Comparison of ENCODE assay signal across 24 cellular contexts in the genomic region with DNA sequence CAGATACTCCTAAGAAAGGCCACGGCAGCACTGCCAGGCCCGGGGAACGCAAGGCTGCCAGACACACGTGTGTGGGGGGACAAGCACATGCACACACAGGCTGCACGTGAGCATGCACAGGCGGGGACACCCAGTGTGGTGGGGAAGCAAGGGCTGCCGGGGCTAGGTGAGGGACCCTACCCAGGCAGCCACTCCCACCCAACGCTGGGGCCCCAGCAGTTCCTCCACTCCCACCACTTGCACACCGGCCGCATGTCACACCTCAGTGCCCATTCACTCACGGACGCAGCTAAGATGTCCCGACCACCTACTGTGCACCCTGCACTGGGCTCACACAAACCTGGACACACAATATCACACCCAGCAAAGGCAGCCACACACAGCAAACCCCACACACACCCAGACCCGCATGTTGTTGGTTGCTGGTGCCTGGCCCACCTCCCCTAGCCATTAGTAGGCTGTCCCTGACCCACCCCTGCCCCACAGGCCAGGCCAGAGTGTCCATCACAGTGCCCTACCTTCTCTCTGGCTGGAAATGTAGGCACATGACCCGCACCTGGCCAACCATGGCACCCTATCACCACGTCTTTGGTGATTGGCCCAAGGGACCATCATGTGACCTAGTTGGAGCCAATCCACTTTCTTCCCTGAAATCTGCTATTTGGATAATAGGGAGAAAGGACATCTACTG. TPM values are rescaled to one million over a fixed set of nuclear protein-coding genes. Genes with fewer than 3 reads are reported as not detected.
DNase-seq lines count a peak whose midpoint lies in the region; ATAC-seq and TF ChIP-seq lines count a peak whose summit lies in the region.
"Had no signal": no experiment of that assay in that cellular context is flagged by ENCODE, and none has a peak within 500 bp of the region (broad histone marks: within the 10 kb centered on the region; RNA-seq: fewer than 3 reads in every experiment).

No MANE protein-coding gene starts in this region.

- H3K14ac ChIP-seq in trophoblast cell (ENCODE audit: low read length), result no peak overlapping the region

- H3K9me3 Mint-ChIP-seq in activated CD8-positive, alpha-beta T cell treated with anti-CD3 and anti-CD28 coated beads for 36 hours, result no peaks in the 10 kb centered on the region
- H3K9me3 Mint-ChIP-seq: activated CD4-positive, alpha-beta T cell treated with anti-CD3 and anti-CD28 coated beads, Interleukin-2, amount 10 ng/mL, durations not matched to agents 24 days and 14 days; CD4-positive, alpha-beta T cell; IgD-negative memory B cell; naive B cell had no signal

- H3K27me3 ChIP-seq in upper lobe of right lung (no peaks in the 10 kb centered on the region), trophoblast cell (ENCODE audit: insufficient read depth, low read length) (no peaks in the 10 kb centered on the region)
- H3K27me3 ChIP-seq: brain microvascular endothelial cell, hepatocyte had no signal

- no peaks in the 10 kb centered on the region for H3K9me3 ChIP-seq in upper lobe of right lung
- no peaks in the 10 kb centered on the region for H3K9me3 ChIP-seq in trophoblast cell (ENCODE audit: insufficient read depth, low read depth, low read length)

- H2AFZ ChIP-seq in trophoblast cell (ENCODE audit: insufficient read depth, low read length, poor library complexity), result no peak overlapping the region
- H2AFZ ChIP-seq: hepatocyte had no signal

- no peaks in the 10 kb centered on the region for H3K27me3 Mint-ChIP-seq in activated CD8-positive, alpha-beta T cell treated with anti-CD3 and anti-CD28 coated beads for 36 hours
- H3K27me3 Mint-ChIP-seq: activated CD4-positive, alpha-beta T cell treated with anti-CD3 and anti-CD28 coated beads, Interleukin-2, amount 10 ng/mL, durations not matched to agents 24 days and 14 days; CD4-positive, alpha-beta T cell; IgD-negative memory B cell; naive B cell had no signal

- peaks cover 4% of the 10 kb centered on the region for H3K79me2 ChIP-seq in trophoblast cell (ENCODE audit: control insufficient read depth, insufficient read depth, low read length, poor library complexity)
- H3K79me2 ChIP-seq: hepatocyte had no signal

- H3K4me2 ChIP-seq in trophoblast cell (ENCODE audit: low read length), result no peak overlapping the region
- H3K4me2 ChIP-seq: hepatocyte had no signal

- H3K9ac ChIP-seq in trophoblast cell (ENCODE audit: low read length), result no peak overlapping the region

- H3K36me3 ChIP-seq in upper lobe of right lung, result no peaks in the 10 kb centered on the region
- H3K36me3 ChIP-seq in trophoblast cell (ENCODE audit: control insufficient read depth in 1 of 2, insufficient read depth in 2 of 2, low read length in 2 of 2), result no peaks in the 10 kb centered on the region
- H3K36me3 ChIP-seq: brain microvascular endothelial cell had no signal

- no peak for ATAC-seq in activated CD8-positive, alpha-beta T cell treated with anti-CD3 and anti-CD28 coated beads for 36 hours
- ATAC-seq in upper lobe of right lung (no peak), HG02642 (IDR thresholded peaks at IDR 0.05; ENCODE audit: poor library complexity, unreplicated experiment) (no peak)

- no peak overlapping the region for H2AK5ac ChIP-seq in trophoblast cell (ENCODE audit: low read length)

- H3K36me3 Mint-ChIP-seq in activated CD8-positive, alpha-beta T cell treated with anti-CD3 and anti-CD28 coated beads for 36 hours (ENCODE audit: low read depth), result no peaks in the 10 kb centered on the region
- H3K36me3 Mint-ChIP-seq: IgD-negative memory B cell, naive B cell had no signal

- H2BK5ac ChIP-seq in trophoblast cell (ENCODE audit: low read depth, low read length, poor library complexity), result no peak overlapping the region

- H2BK120ac ChIP-seq in trophoblast cell (ENCODE audit: insufficient read depth, low read length, poor library complexity), result no peak overlapping the region

- H3K18ac ChIP-seq in trophoblast cell (ENCODE audit: low read length), result no peak overlapping the region

- no peak overlapping the region for H4K8ac ChIP-seq in trophoblast cell (ENCODE audit: low read depth, low read length)

- H3K4me1 ChIP-seq in upper lobe of right lung (peaks cover 6% of the 10 kb centered on the region), trophoblast cell (ENCODE audit: control insufficient read depth in 1 of 2, insufficient read depth in 2 of 2, low read length in 2 of 2) (peaks cover 4 to 5% of the 10 kb centered on the region in 2 experiments)

- no peak overlapping the region for H3K23ac ChIP-seq in trophoblast cell (ENCODE audit: low read length)

- H3K4me3 ChIP-seq in upper lobe of right lung (no peak overlapping the region), trophoblast cell (ENCODE audit: low read depth, low read length) (no peak overlapping the region)
- H3K4me3 ChIP-seq: hepatocyte had no signal

- no peak overlapping the region for H3K4ac ChIP-seq in trophoblast cell (ENCODE audit: low read depth, low read length)

- CTCF ChIA-PET in activated CD8-positive, alpha-beta T cell treated with anti-CD3 and anti-CD28 coated beads for 36 hours (lab: Charles Lee), result no interaction called here

- no peak overlapping the region for H4K91ac ChIP-seq in trophoblast cell (ENCODE audit: low read depth, low read length)

- TF ChIP-seq CTCF in activated CD8-positive, alpha-beta T cell treated with anti-CD3 and anti-CD28 coated beads for 36 hours (IDR thresholded peaks at IDR 0.05), result no peak
- no peak for TF ChIP-seq CTCF in upper lobe of right lung (IDR thresholded peaks at IDR 0.05)

- DNase-seq in activated naive CD4-positive, alpha-beta T cell treated with anti-CD3 and anti-CD28 coated beads, Interleukin-2, amount 50 U/mL, for 16 hours, result peak; percentile 6
- no peak for DNase-seq in activated naive CD4-positive, alpha-beta T cell treated with Interleukin-2 at 50 U/mL for 16 hours
- DNase-seq in activated CD8-positive, alpha-beta T cell treated with anti-CD3 and anti-CD28 coated beads for 36 hours, result peak; percentile 11
- DNase-seq in mesenteric fat pad (ENCODE audit: low spot score), result peak; percentile 77
- DNase-seq in upper lobe of right lung, result peak; percentile 49
- DNase-seq in trophoblast cell, result no peak
- DNase-seq in NCI-H1930 (lab: John Stamatoyannopoulos, UW), result no peak
- DNase-seq: activated CD4-positive, alpha-beta T cell treated with anti-CD3 and anti-CD28 coated beads, Interleukin-2, amount 10 ng/mL, durations not matched to agents 24 days and 14 days; brain microvascular endothelial cell; CD4-positive, alpha-beta T cell; cortex of kidney; DMS53; islet precursor cell; naive B cell; NCI-H1694; NCI-H345; small intestine; stimulated activated CD4-positive, alpha-beta T cell treated with anti-CD3 and anti-CD28 coated beads, Interleukin-4, amount 100 ng/mL, for 4 hours; SW 1271 had no signal

- no peak overlapping the region for H3K27ac Mint-ChIP-seq in activated CD8-positive, alpha-beta T cell treated with anti-CD3 and anti-CD28 coated beads for 36 hours
- H3K27ac Mint-ChIP-seq: activated CD4-positive, alpha-beta T cell treated with anti-CD3 and anti-CD28 coated beads, Interleukin-2, amount 10 ng/mL, durations not matched to agents 24 days and 14 days; CD4-positive, alpha-beta T cell; IgD-negative memory B cell had no signal

- POLR2A ChIA-PET in activated CD8-positive, alpha-beta T cell treated with anti-CD3 and anti-CD28 coated beads for 36 hours (lab: Charles Lee), result no interaction called here

- H2BK12ac ChIP-seq in trophoblast cell (ENCODE audit: low read length), result no peak overlapping the region

- H3K27ac ChIP-seq in upper lobe of right lung, result no peak overlapping the region
- H3K27ac ChIP-seq in trophoblast cell (ENCODE audit: low read depth, low read length), result no peak overlapping the region
- H3K27ac ChIP-seq: brain microvascular endothelial cell, hepatocyte, HL-60 had no signal

- no CpG with 5 or more reads among the region's 16 CpGs for WGBS in trophoblast cell (ENCODE audit: extremely low coverage, insufficient coverage, insufficient read length)

- peaks cover 57% of the 10 kb centered on the region for H3K4me1 Mint-ChIP-seq in activated CD8-positive, alpha-beta T cell treated with anti-CD3 and anti-CD28 coated beads for 36 hours (ENCODE audit: low read depth)

- peaks cover 6% of the 10 kb centered on the region for H3K79me1 ChIP-seq in trophoblast cell (ENCODE audit: low read length)

- no peak overlapping the region for H3K4me3 Mint-ChIP-seq in activated CD8-positive, alpha-beta T cell treated with anti-CD3 and anti-CD28 coated beads for 36 hours
- H3K4me3 Mint-ChIP-seq: activated CD4-positive, alpha-beta T cell treated with anti-CD3 and anti-CD28 coated beads, Interleukin-2, amount 10 ng/mL, durations not matched to agents 24 days and 14 days; naive B cell had no signal

- no peak overlapping the region for H4K12ac ChIP-seq in trophoblast cell (ENCODE audit: low read depth, low read length)

- intact Hi-C loops in activated CD8-positive, alpha-beta T cell treated with anti-CD3 and anti-CD28 coated beads for 36 hours (cut with micrococcal nuclease), result no loop called here
- intact Hi-C loops in upper lobe of right lung (cut with DNase I), result no loop called here

RNA-seq across cellular contexts. Expression of a gene that starts 8.8 kb away (rescaled TPM):
- 1 to 10 TPM; 7.9 to 8.5 TPM for total RNA-seq in activated CD8-positive, alpha-beta T cell treated with anti-CD3 and anti-CD28 coated beads for 36 hours
- total RNA-seq in mesenteric fat pad, result not detected
- not detected for total RNA-seq in upper lobe of right lung
- not detected in 2 replicates for polyA plus RNA-seq in trophoblast cell (2013)
- total RNA-seq: endothelial cell of umbilical vein had no signal
- polyA plus RNA-seq: endothelial cell of umbilical vein had no signal

RNA-seq across cellular contexts. Expression of a gene that starts 15.5 kb away (rescaled TPM):
- 1 to 10 TPM; 6.4 TPM for total RNA-seq in activated CD8-positive, alpha-beta T cell treated with anti-CD3 and anti-CD28 coated beads for 36 hours
- total RNA-seq in mesenteric fat pad (1.3 TPM), upper lobe of right lung (6.1 TPM)
- 64.9 and 67.2 TPM in 2 replicates for polyA plus RNA-seq in trophoblast cell (2013)

RNA-seq across cellular contexts. Expression of a gene that starts 40.6 kb away (rescaled TPM):
- total RNA-seq in activated CD8-positive, alpha-beta T cell treated with anti-CD3 and anti-CD28 coated beads for 36 hours, result 100 to 1,000 TPM; 699 to 717 TPM
- 26.1 TPM for total RNA-seq in mesenteric fat pad
- 107 TPM for total RNA-seq in upper lobe of right lung
- 1.9 and 2.5 TPM in 2 replicates for polyA plus RNA-seq in trophoblast cell (2013)

RNA-seq across cellular contexts. Expression of a gene that starts 53.8 kb away (rescaled TPM):
- 100 to 1,000 TPM; 263 to 268 TPM for total RNA-seq in activated CD8-positive, alpha-beta T cell treated with anti-CD3 and anti-CD28 coated beads for 36 hours
- 1.7 TPM for total RNA-seq in mesenteric fat pad
- total RNA-seq in upper lobe of right lung, result 10.6 TPM
- polyA plus RNA-seq in trophoblast cell (2013), result 6.6 and 6.7 TPM in 2 replicates
- total RNA-seq: endothelial cell of umbilical vein had no signal

Comparison
In these comparisons a context has a peak if more than half of its experiments do, and no peak if none do; other contexts are left out.
1. DNase-seq: peak in activated naive CD4-positive, alpha-beta T cell treated with anti-CD3 and anti-CD28 coated beads, Interleukin-2, amount 50 U/mL, for 16 hours (single experiment), activated CD8-positive, alpha-beta T cell treated with anti-CD3 and anti-CD28 coated beads for 36 hours (single experiment), mesenteric fat pad (single experiment) and upper lobe of right lung (single experiment); none in activated naive CD4-positive, alpha-beta T cell treated with Interleukin-2 at 50 U/mL for 16 hours (single experiment), trophoblast cell (0 of 2) and NCI-H1930 (0 of 2).